In genomic region chr2:118836411-118836930, GRCh38 we compare ENCODE assay signal across 12 cellular contexts. TPM values are rescaled to one million over a fixed set of nuclear protein-coding genes. Genes with fewer than 3 reads are reported as not detected.
A peak's percentile ranks its signal among the peaks of the same experiment; 100 is the strongest.
DNase-seq lines count a peak whose midpoint lies in the region; ATAC-seq and TF ChIP-seq lines count a peak whose summit lies in the region.
"Had no signal": no experiment of that assay in that cellular context is flagged by ENCODE, and none has a peak within 500 bp of the region (broad histone marks: within the 10 kb centered on the region; RNA-seq: fewer than 3 reads in every experiment).

No MANE protein-coding gene starts in this region.

- H3K9me3 Mint-ChIP-seq in CD4-positive, CD25-positive, alpha-beta regulatory T cell = peaks cover 0 to 5% (median 0%) of the 10 kb centered on the region in 7 donors
- no peaks in the 10 kb centered on the region for H3K9me3 Mint-ChIP-seq in endodermal cell

- H3K27ac ChIP-seq in CD4-positive, CD25-positive, alpha-beta regulatory T cell (ENCODE audit: insufficient read depth, low read length, poor library complexity, severe bottlenecking) = no peak overlapping the region
- no peak overlapping the region for H3K27ac ChIP-seq in endodermal cell (ENCODE audit: low read depth, low read length)
- no peak overlapping the region for H3K27ac ChIP-seq in neuronal stem cell (replicated peaks; ENCODE audit: low read length)

- no peak for ATAC-seq in CD4-positive, CD25-positive, alpha-beta regulatory T cell (ENCODE audit: low read depth in 2 of 2)
- ATAC-seq in GM21825 (IDR thresholded peaks at IDR 0.05; ENCODE audit: unreplicated experiment) = no peak
- no peak for ATAC-seq in HG03159 (IDR thresholded peaks at IDR 0.05; ENCODE audit: unreplicated experiment)

- H2BK15ac ChIP-seq in neuronal stem cell (ENCODE audit: low read length) = no peak overlapping the region

- H3K36me3 Mint-ChIP-seq in CD4-positive, CD25-positive, alpha-beta regulatory T cell = no peaks in the 10 kb centered on the region
- no peaks in the 10 kb centered on the region for H3K36me3 Mint-ChIP-seq in endodermal cell (ENCODE audit: low read depth)

- no peak overlapping the region for H4K8ac ChIP-seq in neuronal stem cell (ENCODE audit: low read depth, low read length)

- H3K4ac ChIP-seq in neuronal stem cell (ENCODE audit: low read length) = no peak overlapping the region

- no peak overlapping the region for H2AK5ac ChIP-seq in neuronal stem cell (ENCODE audit: low read depth, low read length)

- 0 to 10% methylated on average over 1 to 8 of the region's 8 CpGs for WGBS in endodermal cell (ENCODE audit: insufficient coverage in 1 of 2, insufficient read length in 1 of 2), 2 experiments
- WGBS in neuronal stem cell (ENCODE audit: extremely low coverage in 2 of 2, insufficient read length in 2 of 2, insufficient replicate concordance in 1 of 2), 2 donors = no CpG with 5 or more reads among the region's 8 CpGs

- peaks cover 89% of the 10 kb centered on the region for H3K27me3 Mint-ChIP-seq in CD4-positive, CD25-positive, alpha-beta regulatory T cell
- peaks cover 100% of the 10 kb centered on the region for H3K27me3 Mint-ChIP-seq in endodermal cell (ENCODE audit: insufficient read depth)

- H3K27ac Mint-ChIP-seq in CD4-positive, CD25-positive, alpha-beta regulatory T cell = no peak overlapping the region
- H3K27ac Mint-ChIP-seq in endodermal cell = no peak overlapping the region

- no peak overlapping the region for H2BK12ac ChIP-seq in neuronal stem cell (ENCODE audit: low read length)

- no peaks in the 10 kb centered on the region for H3K36me3 ChIP-seq in CD4-positive, CD25-positive, alpha-beta regulatory T cell (ENCODE audit: control insufficient read depth, insufficient read depth, low read length)
- H3K36me3 ChIP-seq in MG63 = peaks cover 36% of the 10 kb centered on the region
- no peaks in the 10 kb centered on the region for H3K36me3 ChIP-seq in endodermal cell (ENCODE audit: control insufficient read depth, insufficient read depth, low read length)
- H3K36me3 ChIP-seq in neuronal stem cell (replicated peaks in 1 of 2; ENCODE audit: control insufficient read depth in 2 of 2, insufficient read depth in 2 of 2, low read length in 2 of 2) = no peaks in the 10 kb centered on the region

- peaks cover 39% of the 10 kb centered on the region for H3K27me3 ChIP-seq in CD4-positive, CD25-positive, alpha-beta regulatory T cell (ENCODE audit: control insufficient read depth, insufficient read depth, low read length)
- H3K27me3 ChIP-seq in MG63 = no peaks in the 10 kb centered on the region
- H3K27me3 ChIP-seq in endodermal cell (ENCODE audit: control insufficient read depth, insufficient read depth, low read length, poor library complexity, severe bottlenecking) = peaks cover 100% of the 10 kb centered on the region
- peaks cover 71 to 100% (median 100%) of the 10 kb centered on the region in 3 experiments for H3K27me3 ChIP-seq in neuronal stem cell (ENCODE audit: control insufficient read depth in 3 of 3, insufficient read depth in 3 of 3, low read depth in 1 of 3, low read length in 3 of 3)

- no peak overlapping the region for H2BK120ac ChIP-seq in neuronal stem cell (ENCODE audit: low read depth, low read length)

- H3K4me1 Mint-ChIP-seq in CD4-positive, CD25-positive, alpha-beta regulatory T cell = peaks cover 0 to 13% (median 8%) of the 10 kb centered on the region in 4 donors
- peaks cover 14% of the 10 kb centered on the region for H3K4me1 Mint-ChIP-seq in endodermal cell

- TF ChIP-seq CTCF in endodermal cell (conservative IDR thresholded peaks at IDR 0.05) = no peak

- no peak overlapping the region for H4K91ac ChIP-seq in neuronal stem cell (ENCODE audit: low read depth, low read length, poor library complexity)

- no peak overlapping the region for H3K23ac ChIP-seq in neuronal stem cell (ENCODE audit: low read depth, low read length, poor library complexity)

- no peaks in the 10 kb centered on the region for H3K79me1 ChIP-seq in neuronal stem cell (ENCODE audit: low read depth, low read length)

- DNase-seq in CD4-positive, CD25-positive, alpha-beta regulatory T cell = no peak
- DNase-seq in MG63 = no peak
- no peak for DNase-seq in endodermal cell
- DNase-seq in neuronal stem cell (ENCODE audit: low spot score) = no peak
- no peak for DNase-seq in NCI-H1105 treated with DMSO at 0.1 percent for 48 hours (lab: John Stamatoyannopoulos, UW)
- no peak for DNase-seq in midbrain (lab: John Stamatoyannopoulos, UW)
- DNase-seq: activated effector memory CD4-positive, alpha-beta T cell treated with anti-CD3 and anti-CD28 coated beads, Interleukin-2, amount 50 U/mL, for 16 hours; kidney glomerular epithelial cell; NCI-H1092; NK-92 treated with Interleukin-12 subunit alpha and Interleukin-12 subunit beta, amount 100 ng/mL, for 24 hours had no signal

- H3K4me3 Mint-ChIP-seq in CD4-positive, CD25-positive, alpha-beta regulatory T cell = peak overlapping the region; percentile 9 to 82 (median 70)
- peak overlapping the region; percentile 58 for H3K4me3 Mint-ChIP-seq in endodermal cell

- H3K9ac ChIP-seq in endodermal cell (ENCODE audit: extremely low read depth, low read length, poor library complexity, severe bottlenecking) (no peak overlapping the region), neuronal stem cell (ENCODE audit: low read depth, low read length, poor library complexity) (no peak overlapping the region)

- H2AFZ ChIP-seq in neuronal stem cell (ENCODE audit: low read length) = peak overlapping the region; percentile 97

- H2BK5ac ChIP-seq in neuronal stem cell (ENCODE audit: low read length) = no peak overlapping the region

- H3K9me3 ChIP-seq in CD4-positive, CD25-positive, alpha-beta regulatory T cell (ENCODE audit: control insufficient read depth in 2 of 2, low read length in 2 of 2) = no peaks in the 10 kb centered on the region
- no peaks in the 10 kb centered on the region for H3K9me3 ChIP-seq in MG63
- H3K9me3 ChIP-seq in endodermal cell (ENCODE audit: control insufficient read depth, low read length) = no peaks in the 10 kb centered on the region
- H3K9me3 ChIP-seq in neuronal stem cell (replicated peaks in 1 of 2; ENCODE audit: control insufficient read depth in 2 of 2, insufficient read depth in 1 of 2, low read depth in 1 of 2, low read length in 2 of 2) = peaks cover 3 to 5% of the 10 kb centered on the region in 2 donors

- H3K18ac ChIP-seq in neuronal stem cell (ENCODE audit: low read length) = no peak overlapping the region

- H3K4me2 ChIP-seq in neuronal stem cell (ENCODE audit: insufficient read depth, low read length, poor library complexity, severe bottlenecking) = peak overlapping the region; percentile 72

- H3K14ac ChIP-seq in neuronal stem cell (ENCODE audit: low read length) = no peak overlapping the region

- H3K4me1 ChIP-seq in CD4-positive, CD25-positive, alpha-beta regulatory T cell (ENCODE audit: control insufficient read depth, insufficient read depth, low read length, poor library complexity, severe bottlenecking) = peaks cover 4% of the 10 kb centered on the region
- peaks cover 7% of the 10 kb centered on the region for H3K4me1 ChIP-seq in endodermal cell (ENCODE audit: control insufficient read depth, insufficient read depth, low read length)
- peaks cover 2 to 7% of the 10 kb centered on the region in 2 donors for H3K4me1 ChIP-seq in neuronal stem cell (ENCODE audit: control insufficient read depth in 2 of 2, insufficient read depth in 1 of 2, low read depth in 1 of 2, low read length in 2 of 2)

- no peak overlapping the region for H3K4me3 ChIP-seq in CD4-positive, CD25-positive, alpha-beta regulatory T cell (ENCODE audit: low read depth, low read length)
- H3K4me3 ChIP-seq in MG63 (peak overlapping the region; percentile 54), endodermal cell (ENCODE audit: low read length) (peak overlapping the region; percentile 71), neuronal stem cell (ENCODE audit: low read length in 2 of 2) (peak overlapping the region; percentile 43 to 72)

RNA-seq across cellular contexts. Expression of gene EN1, which starts 11.0 kb away (rescaled TPM):
- not detected for total RNA-seq in CD4-positive, CD25-positive, alpha-beta regulatory T cell
- not detected for polyA plus RNA-seq in CD4-positive, CD25-positive, alpha-beta regulatory T cell
- total RNA-seq in MG63 (2014; rRNA removed; shearing (Covaris generic); ENCODE audit: low replicate concordance) = 1.2 and 7.2 TPM in 2 replicates
- not detected for total RNA-seq in endodermal cell
- 0.39 TPM for polyA plus RNA-seq in endodermal cell (2013, experiment 1 of 2)
- polyA plus RNA-seq in endodermal cell (2013, experiment 2 of 2) = 0.54 TPM
- polyA plus RNA-seq in neuronal stem cell (2013, experiment 1 of 2) = not detected
- polyA plus RNA-seq in neuronal stem cell (2013, experiment 2 of 2) = 0.01 TPM
